In genomic region chr11:8366316-8366715, GRCh38 we compare ENCODE assay signal across 21 cellular contexts.
"Had no signal": no experiment of that assay in that cellular context is flagged by ENCODE, and none has a peak within 500 bp of the region (broad histone marks: within the 10 kb centered on the region; RNA-seq: fewer than 3 reads in every experiment).

No MANE protein-coding gene starts in this region.

- FAIRE-seq: HTR-8/SVneo had no signal

- H3K36me3 ChIP-seq: SJCRH30 had no signal

- H3K27ac ChIP-seq: HL-60, RWPE1, SJCRH30 had no signal

- H3K9me3 ChIP-seq: SJCRH30 had no signal

- DNase-seq: KBM-7, NCI-H1092, NCI-H1105 treated with DMSO at 0.1 percent for 48 hours, NCI-H1417 treated with DMSO at 0.1 percent for 48 hours, NCI-H187, NCI-H2029, NCI-H2081 treated with DMSO at 0.1 percent for 48 hours, NCI-H2171, NCI-H226, NCI-H446, NCI-H510A, NCI-H524 treated with DMSO at 0.1 percent for 48 hours, NCI-H774, SHP77 treated with DMSO at 0.1 percent for 48 hours had no signal

- ATAC-seq: Panc1, Right ventricle myocardium inferior, SK-N-SH treated with all-trans-retinoic acid at 6 μM for 48 hours had no signal

- H3K4me3 ChIP-seq: SJCRH30 had no signal

- H3K27me3 ChIP-seq: SJCRH30 had no signal
